In the genomic region with DNA sequence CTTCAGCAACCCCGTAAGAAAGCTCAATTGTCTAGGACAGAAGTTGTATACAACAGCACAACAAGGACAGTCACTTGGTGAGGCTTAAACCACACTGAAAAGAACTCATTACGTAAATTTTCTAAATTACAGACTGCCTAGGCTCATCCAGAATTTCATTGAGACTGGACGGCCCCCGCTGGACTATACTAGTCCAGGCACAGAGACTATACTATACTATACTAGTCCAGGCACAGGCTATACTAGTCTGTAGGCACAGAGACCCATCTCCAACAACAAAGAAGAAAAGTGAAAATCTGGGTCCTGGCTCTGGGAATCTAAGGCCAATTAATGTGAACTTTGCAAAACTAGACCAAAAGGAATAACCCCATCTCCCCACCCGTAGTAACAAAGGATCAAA, we compare ENCODE assay signal across 8 cellular contexts. TPM values are rescaled to one million over a fixed set of nuclear protein-coding genes. Genes with fewer than 3 reads are reported as not detected.
DNase-seq lines count a peak whose midpoint lies in the region; ATAC-seq and TF ChIP-seq lines count a peak whose summit lies in the region.

No MANE protein-coding gene starts in this region.

- peak overlapping the region; percentile 99 for H3K4me3 Mint-ChIP-seq in WTC11
- H3K4me3 Mint-ChIP-seq in stimulated activated memory B cell treated with anti-CD40 and anti-IgM and Interleukin-4, amounts not matched to agents 10 μg/mL and 1 μg/mL and 100 μg/mL, for 72 hours, result peak overlapping the region; percentile 94

- H3K27me3 Mint-ChIP-seq in WTC11 (ENCODE audit: low read depth), result no peaks in the 10 kb centered on the region
- peaks cover 4% of the 10 kb centered on the region for H3K27me3 Mint-ChIP-seq in stimulated activated memory B cell treated with anti-CD40 and anti-IgM and Interleukin-4, amounts not matched to agents 10 μg/mL and 1 μg/mL and 100 μg/mL, for 72 hours

- CTCF ChIA-PET in WTC11 (lab: Charles Lee), result interaction anchor here (0.8 to 3.5 kb wide), 3 partner anchors 32 to 233 kb away, joined by 3 to 16 read pairs (median 4); no protein-coding TSS in a partner anchor

- peaks cover 19% of the 10 kb centered on the region for H3K36me3 Mint-ChIP-seq in WTC11
- peaks cover 36% of the 10 kb centered on the region for H3K36me3 Mint-ChIP-seq in stimulated activated memory B cell treated with anti-CD40 and anti-IgM and Interleukin-4, amounts not matched to agents 10 μg/mL and 1 μg/mL and 100 μg/mL, for 72 hours

- peaks cover 9% of the 10 kb centered on the region for H3K9me3 ChIP-seq in HAP-1
- no peaks in the 10 kb centered on the region for H3K9me3 ChIP-seq in iPS DF 6.9 (ENCODE audit: control insufficient read depth, insufficient read depth, low read length)

- no peak overlapping the region for H3K27ac ChIP-seq in iPS DF 6.9 (ENCODE audit: low read length)

- in situ Hi-C loops in HAP-1 (cut with MboI; ENCODE audit: low sequenced_read_pairs), result no loop called here

- peak overlapping the region; percentile 66 for H3K4me3 ChIP-seq in HAP-1
- peak overlapping the region; percentile 96 for H3K4me3 ChIP-seq in iPS DF 6.9 (ENCODE audit: low read length)

- H3K9me3 Mint-ChIP-seq in WTC11, result peaks cover 15% of the 10 kb centered on the region
- peaks cover 4% of the 10 kb centered on the region for H3K9me3 Mint-ChIP-seq in stimulated activated memory B cell treated with anti-CD40 and anti-IgM and Interleukin-4, amounts not matched to agents 10 μg/mL and 1 μg/mL and 100 μg/mL, for 72 hours

- no peaks in the 10 kb centered on the region for H3K4me1 ChIP-seq in HAP-1
- H3K4me1 ChIP-seq in iPS DF 6.9 (ENCODE audit: control insufficient read depth, insufficient read depth, low read length), result peaks cover 2% of the 10 kb centered on the region; the same call in 1 of the 2 replicates

- no CpG with 5 or more reads among the region's 5 CpGs for WGBS in iPS DF 6.9 (ENCODE audit: insufficient coverage, insufficient read length)

- DNase-seq in HAP-1 (ENCODE audit: low spot score in 2 of 2) (no peak), WTC11 (ENCODE audit: low spot score) (no peak), iPS DF 6.9 (ENCODE audit: low read depth, low spot score) (no peak), NCI-H146 treated with DMSO at 0.1 percent for 48 hours (lab: John Stamatoyannopoulos, UW; ENCODE audit: unreplicated experiment) (no peak), ureter (ENCODE audit: low spot score) (no peak)
- DNase-seq in stimulated activated CD4-positive, alpha-beta T cell treated with anti-CD3 and anti-CD28 coated beads, Interleukin-4, amount 100 ng/mL, for 1 hour, result no peak

- H3K4me1 Mint-ChIP-seq in WTC11, result peaks cover 21% of the 10 kb centered on the region
- H3K4me1 Mint-ChIP-seq in stimulated activated memory B cell treated with anti-CD40 and anti-IgM and Interleukin-4, amounts not matched to agents 10 μg/mL and 1 μg/mL and 100 μg/mL, for 72 hours, result peaks cover 23% of the 10 kb centered on the region

- POLR2A ChIA-PET in WTC11 (lab: Charles Lee), result no interaction called here

- H3K27ac Mint-ChIP-seq in WTC11, result peak overlapping the region; percentile 91
- peak overlapping the region; percentile 90 for H3K27ac Mint-ChIP-seq in stimulated activated memory B cell treated with anti-CD40 and anti-IgM and Interleukin-4, amounts not matched to agents 10 μg/mL and 1 μg/mL and 100 μg/mL, for 72 hours

- TF ChIP-seq CTCF in WTC11 (IDR thresholded peaks at IDR 0.05), result no peak

- ATAC-seq in WTC11 (no peak), HG03354 (IDR thresholded peaks at IDR 0.05; ENCODE audit: poor library complexity, severe bottlenecking, unreplicated experiment) (no peak)
- ATAC-seq in stimulated activated memory B cell treated with anti-CD40 and anti-IgM and Interleukin-4, amounts not matched to agents 10 μg/mL and 1 μg/mL and 100 μg/mL, for 72 hours, result no peak

- H3K36me3 ChIP-seq in HAP-1 (replicated peaks) (no peaks in the 10 kb centered on the region), iPS DF 6.9 (ENCODE audit: control insufficient read depth, insufficient read depth, low read length) (no peaks in the 10 kb centered on the region)

- H3K27me3 ChIP-seq in HAP-1 (ENCODE audit: low read depth) (no peaks in the 10 kb centered on the region), iPS DF 6.9 (ENCODE audit: control insufficient read depth, insufficient read depth, low read length) (no peaks in the 10 kb centered on the region)

TF ChIP-seq in WTC11, 78 proteins besides CTCF, POLR2A, EP300 and RAD21:
- TF ChIP-seq ZNF219 (CRISPR knock-in tag; IDR thresholded peaks at IDR 0.05; ENCODE audit: borderline replicate concordance) (no peak), OVOL2 (CRISPR knock-in tag; IDR thresholded peaks at IDR 0.05; ENCODE audit: borderline replicate concordance) (no peak), NR3C1 (CRISPR knock-in tag; conservative IDR thresholded peaks at IDR 0.05; ENCODE audit: low read depth) (no peak), FOXK1 (CRISPR knock-in tag; IDR thresholded peaks at IDR 0.05) (no peak), NR2C2 (CRISPR knock-in tag; IDR thresholded peaks at IDR 0.05) (no peak), SMAD3 (CRISPR knock-in tag; IDR thresholded peaks at IDR 0.05; ENCODE audit: borderline replicate concordance) (no peak), CREB1 (CRISPR knock-in tag; IDR thresholded peaks at IDR 0.05) (no peak), JAZF1 (CRISPR knock-in tag; IDR thresholded peaks at IDR 0.05) (no peak), ELF4 (CRISPR knock-in tag; IDR thresholded peaks at IDR 0.05; ENCODE audit: low read depth) (no peak)
- TF ChIP-seq, protein P1, sequence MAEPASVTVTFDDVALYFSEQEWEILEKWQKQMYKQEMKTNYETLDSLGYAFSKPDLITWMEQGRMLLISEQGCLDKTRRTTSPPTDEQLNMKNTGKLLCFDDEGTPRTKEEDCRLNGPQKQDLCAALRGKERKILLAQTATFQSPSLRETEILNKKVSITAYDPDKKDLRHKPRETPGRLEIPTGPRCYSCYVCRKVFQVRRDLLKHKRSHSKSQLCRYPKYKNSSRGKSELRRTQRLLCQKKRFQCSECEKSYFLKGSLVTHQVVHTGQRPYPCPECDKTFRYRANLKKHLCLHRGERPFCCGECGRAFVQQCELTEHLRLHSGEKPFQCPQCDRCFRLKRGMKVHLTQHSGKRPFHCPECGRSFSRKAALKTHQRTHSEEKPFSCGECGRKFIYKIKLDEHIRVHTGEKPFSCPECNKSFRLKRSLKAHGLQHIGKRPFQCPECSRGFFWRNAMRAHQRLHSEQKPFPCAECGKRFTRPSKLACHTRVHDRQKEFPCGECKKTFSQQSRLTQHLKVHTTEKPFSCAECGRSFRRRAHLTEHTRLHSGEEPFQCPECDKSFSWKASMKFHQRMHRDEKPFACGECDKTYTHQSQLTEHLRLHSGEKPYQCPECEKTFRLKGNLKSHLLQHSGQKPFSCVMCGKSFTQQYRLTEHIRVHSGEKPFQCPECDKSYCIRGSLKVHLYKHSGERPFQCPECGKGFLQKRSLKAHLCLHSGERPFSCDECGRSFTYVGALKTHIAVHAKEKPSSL (CRISPR knock-in tag; conservative IDR thresholded peaks at IDR 0.05), result no peak
- TF ChIP-seq, protein P2, sequence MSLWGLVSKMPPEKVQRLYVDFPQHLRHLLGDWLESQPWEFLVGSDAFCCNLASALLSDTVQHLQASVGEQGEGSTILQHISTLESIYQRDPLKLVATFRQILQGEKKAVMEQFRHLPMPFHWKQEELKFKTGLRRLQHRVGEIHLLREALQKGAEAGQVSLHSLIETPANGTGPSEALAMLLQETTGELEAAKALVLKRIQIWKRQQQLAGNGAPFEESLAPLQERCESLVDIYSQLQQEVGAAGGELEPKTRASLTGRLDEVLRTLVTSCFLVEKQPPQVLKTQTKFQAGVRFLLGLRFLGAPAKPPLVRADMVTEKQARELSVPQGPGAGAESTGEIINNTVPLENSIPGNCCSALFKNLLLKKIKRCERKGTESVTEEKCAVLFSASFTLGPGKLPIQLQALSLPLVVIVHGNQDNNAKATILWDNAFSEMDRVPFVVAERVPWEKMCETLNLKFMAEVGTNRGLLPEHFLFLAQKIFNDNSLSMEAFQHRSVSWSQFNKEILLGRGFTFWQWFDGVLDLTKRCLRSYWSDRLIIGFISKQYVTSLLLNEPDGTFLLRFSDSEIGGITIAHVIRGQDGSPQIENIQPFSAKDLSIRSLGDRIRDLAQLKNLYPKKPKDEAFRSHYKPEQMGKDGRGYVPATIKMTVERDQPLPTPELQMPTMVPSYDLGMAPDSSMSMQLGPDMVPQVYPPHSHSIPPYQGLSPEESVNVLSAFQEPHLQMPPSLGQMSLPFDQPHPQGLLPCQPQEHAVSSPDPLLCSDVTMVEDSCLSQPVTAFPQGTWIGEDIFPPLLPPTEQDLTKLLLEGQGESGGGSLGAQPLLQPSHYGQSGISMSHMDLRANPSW (CRISPR knock-in tag; conservative IDR thresholded peaks at IDR 0.05; ENCODE audit: low read depth), result no peak
- TF ChIP-seq, protein P3, sequence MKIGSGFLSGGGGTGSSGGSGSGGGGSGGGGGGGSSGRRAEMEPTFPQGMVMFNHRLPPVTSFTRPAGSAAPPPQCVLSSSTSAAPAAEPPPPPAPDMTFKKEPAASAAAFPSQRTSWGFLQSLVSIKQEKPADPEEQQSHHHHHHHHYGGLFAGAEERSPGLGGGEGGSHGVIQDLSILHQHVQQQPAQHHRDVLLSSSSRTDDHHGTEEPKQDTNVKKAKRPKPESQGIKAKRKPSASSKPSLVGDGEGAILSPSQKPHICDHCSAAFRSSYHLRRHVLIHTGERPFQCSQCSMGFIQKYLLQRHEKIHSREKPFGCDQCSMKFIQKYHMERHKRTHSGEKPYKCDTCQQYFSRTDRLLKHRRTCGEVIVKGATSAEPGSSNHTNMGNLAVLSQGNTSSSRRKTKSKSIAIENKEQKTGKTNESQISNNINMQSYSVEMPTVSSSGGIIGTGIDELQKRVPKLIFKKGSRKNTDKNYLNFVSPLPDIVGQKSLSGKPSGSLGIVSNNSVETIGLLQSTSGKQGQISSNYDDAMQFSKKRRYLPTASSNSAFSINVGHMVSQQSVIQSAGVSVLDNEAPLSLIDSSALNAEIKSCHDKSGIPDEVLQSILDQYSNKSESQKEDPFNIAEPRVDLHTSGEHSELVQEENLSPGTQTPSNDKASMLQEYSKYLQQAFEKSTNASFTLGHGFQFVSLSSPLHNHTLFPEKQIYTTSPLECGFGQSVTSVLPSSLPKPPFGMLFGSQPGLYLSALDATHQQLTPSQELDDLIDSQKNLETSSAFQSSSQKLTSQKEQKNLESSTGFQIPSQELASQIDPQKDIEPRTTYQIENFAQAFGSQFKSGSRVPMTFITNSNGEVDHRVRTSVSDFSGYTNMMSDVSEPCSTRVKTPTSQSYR (CRISPR knock-in tag; IDR thresholded peaks at IDR 0.05), result no peak

RNA-seq across cellular contexts. Expression of a gene that starts 0.7 kb away (rescaled TPM):
- 10.8 to 15.3 TPM (median 12.4 TPM) in 3 replicates for total RNA-seq in WTC11 (2021)
- 25.1 TPM for total RNA-seq in ureter

RNA-seq across cellular contexts. Expression of a gene that starts 38.8 kb away (rescaled TPM):
- total RNA-seq in WTC11 (2021) (7.6 to 9.8 TPM (median 7.8 TPM) in 3 replicates), ureter (52.4 TPM)

RNA-seq across cellular contexts. Expression of a gene that starts 51.7 kb away (rescaled TPM):
- total RNA-seq in WTC11 (2021) (not detected in 3 replicates), ureter (0.78 TPM)
